Comparison of ENCODE assay signal across 8 cellular contexts in genomic region chr18:907880-908512, GRCh38.
DNase-seq lines count a peak whose midpoint lies in the region; ATAC-seq and TF ChIP-seq lines count a peak whose summit lies in the region.

No MANE protein-coding gene starts in this region.

- no peak for ATAC-seq in GM18498 (IDR thresholded peaks at IDR 0.05; ENCODE audit: unreplicated experiment)
- ATAC-seq in GM21786 (IDR thresholded peaks at IDR 0.05; ENCODE audit: unreplicated experiment), result no peak

- no peaks in the 10 kb centered on the region for H3K79me2 ChIP-seq in ACC112 (ENCODE audit: control insufficient read depth, insufficient read depth, low read length, unreplicated experiment)

- no peak for TF ChIP-seq CTCF in nephron (IDR thresholded peaks at IDR 0.05; ENCODE audit: unreplicated experiment in 3 of 3)

- H3K4me1 ChIP-seq in ACC112 (ENCODE audit: control insufficient read depth, insufficient read depth, low read length, unreplicated experiment), result no peaks in the 10 kb centered on the region
- H3K4me1 ChIP-seq in HUES48 (ENCODE audit: control insufficient read depth, insufficient read depth, low read length), result peaks cover 17% of the 10 kb centered on the region
- no peaks in the 10 kb centered on the region for H3K4me1 ChIP-seq in duodenal mucosa (ENCODE audit: control insufficient read depth in 1 of 2, insufficient read depth in 2 of 2, low read length in 2 of 2)

- peaks cover 98% of the 10 kb centered on the region for H3K27me3 ChIP-seq in ACC112 (ENCODE audit: insufficient read depth, low read length)
- H3K27me3 ChIP-seq in HUES48 (ENCODE audit: control insufficient read depth, insufficient read depth, low read length), result peaks cover 100% of the 10 kb centered on the region
- peaks cover 58 to 77% of the 10 kb centered on the region in 2 donors for H3K27me3 ChIP-seq in duodenal mucosa (ENCODE audit: control insufficient read depth in 1 of 2, insufficient read depth in 2 of 2, low read length in 2 of 2)

- DNase-seq in stimulated activated CD4-positive, alpha-beta T cell treated with anti-CD3 and anti-CD28 coated beads, Interleukin-4, amount 100 ng/mL, for 24 hours, result no peak
- no peak for DNase-seq in medulla oblongata (ENCODE audit: extremely low spot score)

- H3K27ac ChIP-seq in ACC112 (ENCODE audit: low read depth, low read length) (no peak overlapping the region), HUES48 (ENCODE audit: low read depth, low read length) (no peak overlapping the region), duodenal mucosa (ENCODE audit: low read depth, low read length) (no peak overlapping the region)

- no peaks in the 10 kb centered on the region for H3K9me3 ChIP-seq in HUES48 (ENCODE audit: control insufficient read depth, insufficient read depth, low read length)
- H3K9me3 ChIP-seq in duodenal mucosa (ENCODE audit: control insufficient read depth in 1 of 2, low read length in 2 of 2), result no peaks in the 10 kb centered on the region

- peaks cover 25% of the 10 kb centered on the region for H3K4me1 Mint-ChIP-seq in nephron

- H3K9ac ChIP-seq in HUES48 (ENCODE audit: low read depth, low read length), result no peak overlapping the region
- H3K9ac ChIP-seq in duodenal mucosa (ENCODE audit: low read depth in 1 of 2, low read length in 2 of 2), result no peak overlapping the region

- no peak overlapping the region for H2AFZ ChIP-seq in ACC112 (ENCODE audit: low read length, unreplicated experiment)

- no peaks in the 10 kb centered on the region for H3K36me3 ChIP-seq in ACC112 (ENCODE audit: insufficient read depth, low read length)
- no peaks in the 10 kb centered on the region for H3K36me3 ChIP-seq in HUES48 (ENCODE audit: control insufficient read depth, insufficient read depth, low read length)
- H3K36me3 ChIP-seq in duodenal mucosa (ENCODE audit: control insufficient read depth in 1 of 2, insufficient read depth in 2 of 2, low read length in 2 of 2), result no peaks in the 10 kb centered on the region

- H3K27me3 Mint-ChIP-seq in nephron (ENCODE audit: low read depth), result peaks cover 100% of the 10 kb centered on the region

- H3K4me3 Mint-ChIP-seq in nephron, result peak overlapping the region; percentile 56 to 73 (median 67)

- H3K36me3 Mint-ChIP-seq in nephron (ENCODE audit: low read depth), result no peaks in the 10 kb centered on the region

- H3K27ac Mint-ChIP-seq in nephron, result no peak overlapping the region

- peaks cover 3% of the 10 kb centered on the region for H3K9me3 Mint-ChIP-seq in nephron

- H3K4me3 ChIP-seq in ACC112 (ENCODE audit: low read depth, low read length), result peak overlapping the region; percentile 67
- peak overlapping the region; percentile 57 for H3K4me3 ChIP-seq in HUES48 (ENCODE audit: low read depth, low read length)
- H3K4me3 ChIP-seq in duodenal mucosa (ENCODE audit: low read depth in 1 of 2, low read length in 2 of 2), result peak overlapping the region; percentile 38 to 54
